Comparison of ENCODE assay signal across 14 cellular contexts in genomic region chr18:46418657-46419260, GRCh38.
A peak's percentile ranks its signal among the peaks of the same experiment; 100 is the strongest.
DNase-seq lines count a peak whose midpoint lies in the region; ATAC-seq and TF ChIP-seq lines count a peak whose summit lies in the region.
"Had no signal": no experiment of that assay in that cellular context is flagged by ENCODE, and none has a peak within 500 bp of the region (broad histone marks: within the 10 kb centered on the region; RNA-seq: fewer than 3 reads in every experiment).

No MANE protein-coding gene starts in this region.

- no peaks in the 10 kb centered on the region for H3K27me3 ChIP-seq in RWPE2 (ENCODE audit: insufficient read depth, poor library complexity, severe bottlenecking)
- no peaks in the 10 kb centered on the region for H3K27me3 ChIP-seq in foreskin keratinocyte
- no peaks in the 10 kb centered on the region for H3K27me3 ChIP-seq in muscle layer of colon (ENCODE audit: control insufficient read depth in 1 of 2, insufficient read depth in 2 of 2, low read length in 2 of 2)
- no peaks in the 10 kb centered on the region for H3K27me3 ChIP-seq in CD8-positive, alpha-beta memory T cell (ENCODE audit: insufficient read depth, low read length, poor library complexity, severe bottlenecking)

- TF ChIP-seq CTCF in RWPE2 (IDR thresholded peaks at IDR 0.05; ENCODE audit: poor library complexity, severe bottlenecking) (no peak), foreskin keratinocyte (conservative IDR thresholded peaks at IDR 0.05) (no peak), type B pancreatic cell (conservative IDR thresholded peaks at IDR 0.05) (no peak)

- H3K36me3 ChIP-seq in RWPE2 (ENCODE audit: low read depth) (no peaks in the 10 kb centered on the region), muscle layer of colon (ENCODE audit: insufficient read depth, low read length) (no peaks in the 10 kb centered on the region)
- H3K36me3 ChIP-seq in CD8-positive, alpha-beta memory T cell (ENCODE audit: insufficient read depth, low read length): no peaks in the 10 kb centered on the region

- H3K27me3 Mint-ChIP-seq in type B pancreatic cell: no peaks in the 10 kb centered on the region
- H3K27me3 Mint-ChIP-seq in CD8-positive, alpha-beta memory T cell: no peaks in the 10 kb centered on the region
- H3K27me3 Mint-ChIP-seq: effector memory CD8-positive, alpha-beta T cell had no signal

- no peaks in the 10 kb centered on the region for H3K9me3 Mint-ChIP-seq in type B pancreatic cell
- H3K9me3 Mint-ChIP-seq in CD8-positive, alpha-beta memory T cell: no peaks in the 10 kb centered on the region
- H3K9me3 Mint-ChIP-seq: effector memory CD8-positive, alpha-beta T cell; natural killer cell had no signal

- peaks cover 52% of the 10 kb centered on the region for H3K4me1 Mint-ChIP-seq in type B pancreatic cell (ENCODE audit: unreplicated experiment)
- H3K4me1 Mint-ChIP-seq in CD8-positive, alpha-beta memory T cell: peaks cover 0 to 8% (median 4%) of the 10 kb centered on the region in 3 donors

- H3K4me3 ChIP-seq in RWPE2 (ENCODE audit: severe bottlenecking) (no peak overlapping the region), muscle layer of colon (ENCODE audit: low read depth in 1 of 2, low read length in 2 of 2) (no peak overlapping the region)
- H3K4me3 ChIP-seq in CD8-positive, alpha-beta memory T cell (ENCODE audit: low read length): no peak overlapping the region

- H3K36me3 Mint-ChIP-seq in type B pancreatic cell: peaks cover 12% of the 10 kb centered on the region
- peaks cover 0 to 2% (median 0%) of the 10 kb centered on the region in 3 donors for H3K36me3 Mint-ChIP-seq in CD8-positive, alpha-beta memory T cell
- H3K36me3 Mint-ChIP-seq: natural killer cell had no signal

- POLR2A ChIA-PET in CD8-positive, alpha-beta memory T cell (lab: Charles Lee): no interaction called here

- no peak overlapping the region for H3K9ac ChIP-seq in muscle layer of colon (ENCODE audit: low read length)

- CTCF ChIA-PET in CD8-positive, alpha-beta memory T cell (lab: Charles Lee): no interaction called here

- H3K4me1 ChIP-seq in RWPE2 (ENCODE audit: insufficient read depth, poor library complexity, severe bottlenecking): peaks cover 10% of the 10 kb centered on the region
- peaks cover 11% of the 10 kb centered on the region for H3K4me1 ChIP-seq in foreskin keratinocyte
- peaks cover 19% of the 10 kb centered on the region for H3K4me1 ChIP-seq in muscle layer of colon (ENCODE audit: insufficient read depth, low read length)
- no peaks in the 10 kb centered on the region for H3K4me1 ChIP-seq in CD8-positive, alpha-beta memory T cell (ENCODE audit: insufficient read depth, low read length)

- H3K4me3 Mint-ChIP-seq in type B pancreatic cell: peak overlapping the region; percentile 7
- no peak overlapping the region for H3K4me3 Mint-ChIP-seq in CD8-positive, alpha-beta memory T cell
- H3K4me3 Mint-ChIP-seq: effector memory CD8-positive, alpha-beta T cell; natural killer cell had no signal

- no peak for DNase-seq in RWPE2 (ENCODE audit: low spot score)
- DNase-seq in foreskin keratinocyte: peak in 1 of 2 donors; percentile 20
- no peak for DNase-seq in type B pancreatic cell (ENCODE audit: extremely low spot score, unreplicated experiment)
- DNase-seq in NCI-H2107 (lab: John Stamatoyannopoulos, UW): no peak
- no peak for DNase-seq in CD8-positive, alpha-beta memory T cell
- DNase-seq: activated naive CD4-positive, alpha-beta T cell treated with Interleukin-2 at 50 U/mL for 16 hours; caudate nucleus; effector memory CD8-positive, alpha-beta T cell; natural killer cell; stimulated activated naive CD4-positive, alpha-beta T cell treated with Interleukin-2 at 50 U/mL for 16 hours had no signal

- H3K9me3 ChIP-seq in RWPE2 (ENCODE audit: severe bottlenecking): no peaks in the 10 kb centered on the region
- H3K9me3 ChIP-seq in muscle layer of colon (ENCODE audit: low read length): no peaks in the 10 kb centered on the region
- H3K9me3 ChIP-seq in CD8-positive, alpha-beta memory T cell (ENCODE audit: low read length): no peaks in the 10 kb centered on the region

- no peak overlapping the region for H3K27ac Mint-ChIP-seq in type B pancreatic cell
- H3K27ac Mint-ChIP-seq in CD8-positive, alpha-beta memory T cell: no peak overlapping the region
- H3K27ac Mint-ChIP-seq: effector memory CD8-positive, alpha-beta T cell had no signal

- H3K27ac ChIP-seq in RWPE2 (ENCODE audit: poor library complexity, severe bottlenecking) (no peak overlapping the region), foreskin keratinocyte (no peak overlapping the region), muscle layer of colon (ENCODE audit: low read depth, low read length) (peak overlapping the region; percentile 6)
- no peak overlapping the region for H3K27ac ChIP-seq in CD8-positive, alpha-beta memory T cell (ENCODE audit: low read depth, low read length)
- H3K27ac ChIP-seq: VCaP had no signal

- ATAC-seq in RWPE2 (ENCODE audit: low read depth) (0 out of 3 replicates have a peak, but pooled peaks have one; percentile 20), foreskin keratinocyte (peak; percentile 5), HG03439 (IDR thresholded peaks at IDR 0.05; ENCODE audit: unreplicated experiment) (no peak)
- ATAC-seq: effector memory CD8-positive, alpha-beta T cell; HCT116 had no signal
